In the genomic region with DNA sequence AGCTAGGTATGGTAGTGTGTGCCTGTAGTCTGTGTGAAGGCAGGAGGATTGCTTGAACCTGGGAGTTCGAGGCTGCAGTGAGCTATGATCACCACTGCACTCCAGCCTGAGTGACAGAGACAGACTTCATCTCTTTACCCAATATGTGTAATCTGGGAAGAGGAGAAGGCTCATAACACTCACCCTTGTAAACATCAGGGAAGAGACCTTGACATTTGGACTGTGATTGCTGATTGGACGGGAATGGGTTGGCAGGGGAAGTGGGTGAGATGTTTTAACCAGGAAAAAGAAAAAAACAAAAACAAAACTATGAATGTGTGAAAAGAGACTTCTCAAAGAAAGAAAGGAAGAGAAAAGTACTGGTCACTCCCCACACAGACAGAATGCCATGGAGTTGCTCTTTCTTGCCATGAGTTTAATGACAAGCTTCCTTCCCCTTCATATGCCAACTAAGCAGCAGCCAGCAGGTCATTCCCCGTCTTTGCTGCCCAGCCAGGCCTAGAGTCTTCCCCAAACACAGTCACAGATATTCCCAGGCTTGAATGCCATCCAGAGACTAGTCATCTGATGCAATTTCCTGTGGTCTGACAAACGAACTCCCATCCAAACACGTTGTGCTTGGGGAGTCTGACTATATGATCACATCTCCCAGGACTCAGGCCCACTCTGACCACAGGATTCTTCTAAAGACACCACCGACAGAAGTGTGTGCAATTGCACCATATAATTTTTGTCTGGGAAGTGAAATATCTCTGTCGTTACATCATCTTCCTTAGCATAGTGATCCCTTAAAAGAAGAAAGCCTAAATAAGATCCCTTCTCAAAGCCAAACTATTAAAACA, we compare ENCODE assay signal across 1 cellular context.
TF ChIP-seq lines count a peak whose summit lies in the region.

No MANE protein-coding gene starts in this region.

TF ChIP-seq in HepG2, 621 proteins besides CTCF, POLR2A, EP300 and RAD21 (continues in another document):
- TF ChIP-seq ARID5B (CRISPR knock-in tag; IDR thresholded peaks at IDR 0.05), result peak; percentile 56
- TF ChIP-seq RARA (CRISPR knock-in tag; IDR thresholded peaks at IDR 0.05), result peak; percentile 70
- TF ChIP-seq ATF1 (CRISPR knock-in tag; IDR thresholded peaks at IDR 0.05), result peak; percentile 31; the same call in 1 of the 2 replicates
- no peak for TF ChIP-seq FOXP1 (IDR thresholded peaks at IDR 0.05)
- peak; percentile 77 for TF ChIP-seq FOXP1 (CRISPR knock-in tag; IDR thresholded peaks at IDR 0.05)
- TF ChIP-seq ZNF10 (CRISPR knock-in tag; IDR thresholded peaks at IDR 0.05; ENCODE audit: borderline replicate concordance, low read depth), result no peak
- TF ChIP-seq ZFY (CRISPR knock-in tag; IDR thresholded peaks at IDR 0.05), result peak; percentile 74
- TF ChIP-seq, protein P1, sequence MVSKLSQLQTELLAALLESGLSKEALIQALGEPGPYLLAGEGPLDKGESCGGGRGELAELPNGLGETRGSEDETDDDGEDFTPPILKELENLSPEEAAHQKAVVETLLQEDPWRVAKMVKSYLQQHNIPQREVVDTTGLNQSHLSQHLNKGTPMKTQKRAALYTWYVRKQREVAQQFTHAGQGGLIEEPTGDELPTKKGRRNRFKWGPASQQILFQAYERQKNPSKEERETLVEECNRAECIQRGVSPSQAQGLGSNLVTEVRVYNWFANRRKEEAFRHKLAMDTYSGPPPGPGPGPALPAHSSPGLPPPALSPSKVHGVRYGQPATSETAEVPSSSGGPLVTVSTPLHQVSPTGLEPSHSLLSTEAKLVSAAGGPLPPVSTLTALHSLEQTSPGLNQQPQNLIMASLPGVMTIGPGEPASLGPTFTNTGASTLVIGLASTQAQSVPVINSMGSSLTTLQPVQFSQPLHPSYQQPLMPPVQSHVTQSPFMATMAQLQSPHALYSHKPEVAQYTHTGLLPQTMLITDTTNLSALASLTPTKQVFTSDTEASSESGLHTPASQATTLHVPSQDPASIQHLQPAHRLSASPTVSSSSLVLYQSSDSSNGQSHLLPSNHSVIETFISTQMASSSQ (IDR thresholded peaks at IDR 0.05; ENCODE audit: low read depth), result no peak
- TF ChIP-seq, protein P1 (CRISPR knock-in tag; IDR thresholded peaks at IDR 0.05; ENCODE audit: borderline replicate concordance), result 0 out of 2 replicates have a peak, but pooled peaks have one; percentile 27
- TF ChIP-seq POGZ (CRISPR knock-in tag; IDR thresholded peaks at IDR 0.05), result peak; percentile 58
- peak; percentile 63; the same call in 1 of the 2 replicates for TF ChIP-seq SALL1 (CRISPR knock-in tag; IDR thresholded peaks at IDR 0.05)
- TF ChIP-seq ZFP36L1 (CRISPR knock-in tag; IDR thresholded peaks at IDR 0.05), result peak; percentile 58; the same call in 1 of the 2 replicates
- peak; percentile 82 for TF ChIP-seq HNF1B (CRISPR knock-in tag; IDR thresholded peaks at IDR 0.05)
- no peak for TF ChIP-seq ZNF274 (CRISPR knock-in tag; IDR thresholded peaks at IDR 0.05)
- TF ChIP-seq MED1 (CRISPR knock-in tag; IDR thresholded peaks at IDR 0.05), result peak; percentile 67
- TF ChIP-seq ZNF143 (CRISPR knock-in tag; IDR thresholded peaks at IDR 0.05), result no peak
- no peak for TF ChIP-seq ZNF101 (CRISPR knock-in tag; IDR thresholded peaks at IDR 0.05; ENCODE audit: borderline replicate concordance, low read depth)
- no peak for TF ChIP-seq ZNF350 (CRISPR knock-in tag; IDR thresholded peaks at IDR 0.05; ENCODE audit: borderline replicate concordance, low read depth)
- TF ChIP-seq FOXO1 (CRISPR knock-in tag; IDR thresholded peaks at IDR 0.05), result peak; percentile 89
- TF ChIP-seq ZNF232 (CRISPR knock-in tag; IDR thresholded peaks at IDR 0.05; ENCODE audit: borderline replicate concordance), result no peak
- no peak for TF ChIP-seq ISX (CRISPR knock-in tag; conservative IDR thresholded peaks at IDR 0.05)
- TF ChIP-seq, protein P2, sequence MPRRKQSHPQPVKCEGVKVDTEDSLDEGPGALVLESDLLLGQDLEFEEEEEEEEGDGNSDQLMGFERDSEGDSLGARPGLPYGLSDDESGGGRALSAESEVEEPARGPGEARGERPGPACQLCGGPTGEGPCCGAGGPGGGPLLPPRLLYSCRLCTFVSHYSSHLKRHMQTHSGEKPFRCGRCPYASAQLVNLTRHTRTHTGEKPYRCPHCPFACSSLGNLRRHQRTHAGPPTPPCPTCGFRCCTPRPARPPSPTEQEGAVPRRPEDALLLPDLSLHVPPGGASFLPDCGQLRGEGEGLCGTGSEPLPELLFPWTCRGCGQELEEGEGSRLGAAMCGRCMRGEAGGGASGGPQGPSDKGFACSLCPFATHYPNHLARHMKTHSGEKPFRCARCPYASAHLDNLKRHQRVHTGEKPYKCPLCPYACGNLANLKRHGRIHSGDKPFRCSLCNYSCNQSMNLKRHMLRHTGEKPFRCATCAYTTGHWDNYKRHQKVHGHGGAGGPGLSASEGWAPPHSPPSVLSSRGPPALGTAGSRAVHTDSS (CRISPR knock-in tag; conservative IDR thresholded peaks at IDR 0.05), result no peak
- 0 out of 2 replicates have a peak, but pooled peaks have one; percentile 36 for TF ChIP-seq FOXP4 (CRISPR knock-in tag; IDR thresholded peaks at IDR 0.05)
- peak; percentile 13; the same call in 1 of the 2 replicates for TF ChIP-seq FOSL2 (CRISPR knock-in tag; IDR thresholded peaks at IDR 0.05)
- TF ChIP-seq FOXK2 (IDR thresholded peaks at IDR 0.05), result peak; percentile 54; the same call in 1 of the 2 replicates
- TF ChIP-seq RXRB (CRISPR knock-in tag; IDR thresholded peaks at IDR 0.05; ENCODE audit: borderline replicate concordance), result peak; percentile 63
- TF ChIP-seq GATAD2A (CRISPR knock-in tag; IDR thresholded peaks at IDR 0.05), result peak; percentile 63
- TF ChIP-seq STAT5B (CRISPR knock-in tag; IDR thresholded peaks at IDR 0.05), result no peak
- TF ChIP-seq ZNF430 (CRISPR knock-in tag; IDR thresholded peaks at IDR 0.05), result 0 out of 2 replicates have a peak, but pooled peaks have one; percentile 25
- TF ChIP-seq AHDC1 (CRISPR knock-in tag; IDR thresholded peaks at IDR 0.05; ENCODE audit: borderline replicate concordance), result peak; percentile 90; the same call in 1 of the 2 replicates
- TF ChIP-seq ELF3 (CRISPR knock-in tag; IDR thresholded peaks at IDR 0.05), result peak; percentile 59; the same call in 1 of the 2 replicates
- peak; percentile 66 for TF ChIP-seq CEBPB (IDR thresholded peaks at IDR 0.05; ENCODE audit: borderline replicate concordance, low read depth, low read length)
- no peak for TF ChIP-seq KLF13 (CRISPR knock-in tag; IDR thresholded peaks at IDR 0.05)
- 0 out of 2 replicates have a peak, but pooled peaks have one; percentile 34 for TF ChIP-seq PHF20 (CRISPR knock-in tag; IDR thresholded peaks at IDR 0.05)
- no peak for TF ChIP-seq ADNP (CRISPR knock-in tag; IDR thresholded peaks at IDR 0.05)
- no peak for TF ChIP-seq TEAD2 (CRISPR knock-in tag; IDR thresholded peaks at IDR 0.05)
- TF ChIP-seq TARDBP (CRISPR knock-in tag; IDR thresholded peaks at IDR 0.05), result peak; percentile 50; the same call in 1 of the 2 replicates
- peak; percentile 89 for TF ChIP-seq CEBPG (CRISPR knock-in tag; IDR thresholded peaks at IDR 0.05)
- peak; percentile 58; the same call in 1 of the 2 replicates for TF ChIP-seq ZNF749 (CRISPR knock-in tag; IDR thresholded peaks at IDR 0.05; ENCODE audit: borderline replicate concordance)
- no peak for TF ChIP-seq HNRNPL (IDR thresholded peaks at IDR 0.05; ENCODE audit: low read depth, low read length)
